Comparison of ENCODE assay signal across 1 cellular context in genomic region chr17:42304187-42305030, GRCh38.
TF ChIP-seq lines count a peak whose summit lies in the region.

No MANE protein-coding gene starts in this region.

TF ChIP-seq in HepG2, 621 proteins besides CTCF, POLR2A, EP300 and RAD21 (continued from another document and continues in another):
- TF ChIP-seq ZBTB3 (CRISPR knock-in tag; IDR thresholded peaks at IDR 0.05; ENCODE audit: borderline replicate concordance, low read depth), result no peak
- no peak for TF ChIP-seq ZNF18 (CRISPR knock-in tag; IDR thresholded peaks at IDR 0.05; ENCODE audit: insufficient replicate concordance)
- peak; percentile 48; the same call in 1 of the 2 replicates for TF ChIP-seq ZNF225 (CRISPR knock-in tag; IDR thresholded peaks at IDR 0.05)
- TF ChIP-seq ZXDC (CRISPR knock-in tag; IDR thresholded peaks at IDR 0.05), result 0 out of 2 replicates have a peak, but pooled peaks have one; percentile 22
- no peak for TF ChIP-seq CEBPZ (IDR thresholded peaks at IDR 0.05; ENCODE audit: low read length)
- 0 out of 2 replicates have a peak, but pooled peaks have one; percentile 46 for TF ChIP-seq ZNF710 (CRISPR knock-in tag; IDR thresholded peaks at IDR 0.05; ENCODE audit: borderline replicate concordance)
- no peak for TF ChIP-seq ZNF709 (CRISPR knock-in tag; IDR thresholded peaks at IDR 0.05)
- no peak for TF ChIP-seq PHF21A (CRISPR knock-in tag; IDR thresholded peaks at IDR 0.05)
- no peak for TF ChIP-seq ZNF562 (CRISPR knock-in tag; IDR thresholded peaks at IDR 0.05; ENCODE audit: borderline replicate concordance)
- TF ChIP-seq ZNF777 (CRISPR knock-in tag; IDR thresholded peaks at IDR 0.05), result no peak; the same call in 1 of the 2 replicates
- TF ChIP-seq GATAD1 (CRISPR knock-in tag; IDR thresholded peaks at IDR 0.05), result 0 out of 2 replicates have a peak, but pooled peaks have one; percentile 20
- no peak for TF ChIP-seq ZNF282 (IDR thresholded peaks at IDR 0.05; ENCODE audit: partially characterized antibody)
- no peak for TF ChIP-seq AGO2 (optimal IDR thresholded peaks at IDR 0.05; ENCODE audit: low read depth, low read length)
- TF ChIP-seq NR3C1 (CRISPR knock-in tag; IDR thresholded peaks at IDR 0.05), result no peak
- TF ChIP-seq KDM6A (CRISPR knock-in tag; IDR thresholded peaks at IDR 0.05; ENCODE audit: low read depth), result peak; percentile 48; the same call in 1 of the 2 replicates
- TF ChIP-seq ZFY (CRISPR knock-in tag; IDR thresholded peaks at IDR 0.05), result peak; percentile 55; the same call in 1 of the 2 replicates
- no peak for TF ChIP-seq SMC3 (IDR thresholded peaks at IDR 0.05; ENCODE audit: low read length)
- TF ChIP-seq ZNF7 (CRISPR knock-in tag; IDR thresholded peaks at IDR 0.05), result no peak
- TF ChIP-seq ZNF383 (CRISPR knock-in tag; IDR thresholded peaks at IDR 0.05; ENCODE audit: borderline replicate concordance), result no peak
- TF ChIP-seq CCAR2 (optimal IDR thresholded peaks at IDR 0.05; ENCODE audit: low read depth, low read length), result no peak
- TF ChIP-seq GMEB2 (CRISPR knock-in tag; IDR thresholded peaks at IDR 0.05; ENCODE audit: low read depth), result no peak
- TF ChIP-seq NCOA5 (CRISPR knock-in tag; IDR thresholded peaks at IDR 0.05), result no peak
- no peak for TF ChIP-seq TBL1XR1 (IDR thresholded peaks at IDR 0.05; ENCODE audit: borderline replicate concordance, low read length, partially characterized antibody)
- TF ChIP-seq ZNF451 (CRISPR knock-in tag; IDR thresholded peaks at IDR 0.05), result no peak
- TF ChIP-seq KDM3A (CRISPR knock-in tag; IDR thresholded peaks at IDR 0.05; ENCODE audit: low read depth), result no peak
- TF ChIP-seq ARID2 (CRISPR knock-in tag; IDR thresholded peaks at IDR 0.05; ENCODE audit: borderline replicate concordance), result no peak
- TF ChIP-seq BHLHE40 (IDR thresholded peaks at IDR 0.05; ENCODE audit: low read length), result no peak
- TF ChIP-seq ZNF407 (CRISPR knock-in tag; IDR thresholded peaks at IDR 0.05; ENCODE audit: not compliant biosample characterization), result peak; percentile 28
- no peak for TF ChIP-seq ZNF615 (CRISPR knock-in tag; IDR thresholded peaks at IDR 0.05; ENCODE audit: borderline replicate concordance)
- TF ChIP-seq SAFB2 (CRISPR knock-in tag; IDR thresholded peaks at IDR 0.05; ENCODE audit: borderline replicate concordance, low read depth), result peak; percentile 48; the same call in 1 of the 2 replicates
- TF ChIP-seq ZNF766 (CRISPR knock-in tag; IDR thresholded peaks at IDR 0.05; ENCODE audit: borderline replicate concordance), result no peak
- TF ChIP-seq KDM5A (IDR thresholded peaks at IDR 0.05; ENCODE audit: borderline replicate concordance, low read length), result no peak
- TF ChIP-seq ZBTB8A (CRISPR knock-in tag; IDR thresholded peaks at IDR 0.05; ENCODE audit: borderline replicate concordance, low read depth), result no peak
- peak; percentile 83 for TF ChIP-seq HNF4G (IDR thresholded peaks at IDR 0.05; ENCODE audit: borderline replicate concordance, low read depth, low read length)
- no peak for TF ChIP-seq HNF4G (CRISPR knock-in tag; IDR thresholded peaks at IDR 0.05; ENCODE audit: borderline replicate concordance, low read depth)
- TF ChIP-seq ZNF782 (CRISPR knock-in tag; IDR thresholded peaks at IDR 0.05; ENCODE audit: borderline replicate concordance), result no peak; the same call in 1 of the 2 replicates
- TF ChIP-seq REXO4 (CRISPR knock-in tag; IDR thresholded peaks at IDR 0.05; ENCODE audit: borderline replicate concordance), result no peak
- TF ChIP-seq SOX13 (IDR thresholded peaks at IDR 0.05), result no peak
- TF ChIP-seq SOX13 (CRISPR knock-in tag; conservative IDR thresholded peaks at IDR 0.05 in 1 of 2, IDR thresholded peaks at IDR 0.05 in 1 of 2), result no peak
- TF ChIP-seq CREM (IDR thresholded peaks at IDR 0.05), result no peak
- TF ChIP-seq CREM (CRISPR knock-in tag; IDR thresholded peaks at IDR 0.05), result no peak
